Comparison of ENCODE assay signal across 8 cellular contexts in genomic region chr1:25140073-25140797, GRCh38.
DNase-seq lines count a peak whose midpoint lies in the region; ATAC-seq and TF ChIP-seq lines count a peak whose summit lies in the region.

No MANE protein-coding gene starts in this region.

- POLR2A ChIA-PET in HEK293T (lab: Yijun Ruan, JAX), result no interaction called here

- H3K4me1 Mint-ChIP-seq in glutamatergic neuron (ENCODE audit: low read depth, unreplicated experiment) (peaks cover 26% of the 10 kb centered on the region), nephron progenitor cell (peaks cover 17% of the 10 kb centered on the region)

- H3K27ac Mint-ChIP-seq in glutamatergic neuron (ENCODE audit: unreplicated experiment) (no peak overlapping the region), nephron progenitor cell (no peak overlapping the region)

- DNase-seq in Daoy (ENCODE audit: low read depth), result peak; percentile 52
- peak; percentile 37 for DNase-seq in glutamatergic neuron
- no peak for DNase-seq in nephron progenitor cell
- DNase-seq in NCI-H1417 treated with DMSO at 0.1 percent for 48 hours (lab: John Stamatoyannopoulos, UW), result no peak
- no peak for DNase-seq in activated CD8-positive, alpha-beta memory T cell treated with anti-CD3 and anti-CD28 coated beads, Interleukin-2, amount 50 U/mL, for 48 hours
- DNase-seq in HEK293T (ENCODE audit: extremely low spot score), result no peak

- TF ChIP-seq CTCF in glutamatergic neuron (IDR thresholded peaks at IDR 0.05; ENCODE audit: partially characterized antibody, unreplicated experiment) (no peak), nephron progenitor cell (IDR thresholded peaks at IDR 0.05) (no peak)

- no peak overlapping the region for H3K4me3 Mint-ChIP-seq in glutamatergic neuron (ENCODE audit: unreplicated experiment)
- H3K4me3 Mint-ChIP-seq in nephron progenitor cell, result no peak overlapping the region

- ATAC-seq in GM21390 (IDR thresholded peaks at IDR 0.05; ENCODE audit: unreplicated experiment) (peak; percentile 63), HG03575 (IDR thresholded peaks at IDR 0.05; ENCODE audit: extremely low read depth, insufficient number of reproducible peaks, low FRiP score, unreplicated experiment) (peak; percentile 39)

- peaks cover 2% of the 10 kb centered on the region for H3K9me3 Mint-ChIP-seq in glutamatergic neuron (ENCODE audit: unreplicated experiment)
- H3K9me3 Mint-ChIP-seq in nephron progenitor cell, result no peaks in the 10 kb centered on the region

- H3K27me3 Mint-ChIP-seq in glutamatergic neuron (ENCODE audit: unreplicated experiment), result peaks cover 7% of the 10 kb centered on the region
- peaks cover 57% of the 10 kb centered on the region for H3K27me3 Mint-ChIP-seq in nephron progenitor cell (ENCODE audit: low read depth, poor library complexity)

- CTCF ChIA-PET in HEK293T (lab: Yijun Ruan, JAX), result interaction anchor here (0.6 to 1.6 kb wide), 2 partner anchors 8 to 635 kb away, joined by 4 to 5 read pairs; no protein-coding TSS in a partner anchor

- no peaks in the 10 kb centered on the region for H3K36me3 Mint-ChIP-seq in glutamatergic neuron (ENCODE audit: unreplicated experiment)
- H3K36me3 Mint-ChIP-seq in nephron progenitor cell (ENCODE audit: low read depth), result no peaks in the 10 kb centered on the region

TF ChIP-seq in HEK293T, 16 proteins besides CTCF, POLR2A, EP300 and RAD21:
- no peak for TF ChIP-seq FOXM1 (IDR thresholded peaks at IDR 0.05; ENCODE audit: borderline replicate concordance)
- TF ChIP-seq ZNF384 (IDR thresholded peaks at IDR 0.05), result no peak
- no peak for TF ChIP-seq L3MBTL2 (conservative IDR thresholded peaks at IDR 0.05)
- no peak for TF ChIP-seq CTBP1 (IDR thresholded peaks at IDR 0.05; ENCODE audit: borderline replicate concordance)
- TF ChIP-seq LEF1 (IDR thresholded peaks at IDR 0.05; ENCODE audit: borderline replicate concordance), result no peak

Comparison
In these comparisons a context has a peak if more than half of its experiments do, and no peak if none do; other contexts are left out.
1. DNase-seq: peak in Daoy (single experiment) and glutamatergic neuron (single experiment); none in nephron progenitor cell (single experiment), NCI-H1417 treated with DMSO at 0.1 percent for 48 hours (single experiment), activated CD8-positive, alpha-beta memory T cell treated with anti-CD3 and anti-CD28 coated beads, Interleukin-2, amount 50 U/mL, for 48 hours (single experiment) and HEK293T (single experiment).